In the genomic region with DNA sequence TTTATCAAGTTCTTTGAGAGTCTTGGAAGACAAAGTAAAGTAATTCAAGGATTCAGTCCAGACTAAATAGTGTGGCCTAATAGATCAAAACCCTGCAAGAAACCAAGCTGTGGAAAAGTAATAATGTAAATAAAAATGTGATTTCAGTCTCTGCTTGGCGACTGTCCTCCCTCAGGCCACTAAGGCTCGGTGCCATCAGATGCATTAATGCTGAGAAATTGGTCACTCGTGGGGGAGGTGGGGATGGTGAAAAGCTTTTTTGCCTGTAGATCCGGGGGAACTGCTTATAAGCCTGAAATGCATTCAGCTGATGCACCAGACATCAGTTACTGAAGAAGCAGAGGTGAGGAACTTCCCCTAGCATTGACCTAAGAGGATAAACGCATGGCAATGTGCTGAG, we compare ENCODE assay signal across 5 cellular contexts.
"Had no signal": no experiment of that assay in that cellular context is flagged by ENCODE, and none has a peak within 500 bp of the region (broad histone marks: within the 10 kb centered on the region; RNA-seq: fewer than 3 reads in every experiment).

No MANE protein-coding gene starts in this region.

- H3K4me3 ChIP-seq: K562 had no signal

- ATAC-seq: HepG2, K562 had no signal

- FAIRE-seq: HepG2, HTR-8/SVneo, K562 had no signal

- DNase-seq: IMR-90 had no signal

- H3K27ac ChIP-seq: HL-60 had no signal
